ENCODE assay signal across 8 cellular contexts in genomic region chr6:37624606-37625574, GRCh38.
DNase-seq lines count a peak whose midpoint lies in the region; ATAC-seq, FAIRE-seq and TF ChIP-seq lines count a peak whose summit lies in the region.

No MANE protein-coding gene starts in this region.

- H3K4me1 ChIP-seq in Peyer's patch (peaks cover 0 to 11% (median 6%) of the 10 kb centered on the region in 4 donors), endothelial cell of umbilical vein (ENCODE audit: control insufficient read depth, extremely low read depth, insufficient read depth, low read length) (peaks cover 11% of the 10 kb centered on the region), pancreas (peaks cover 0 to 3% (median 0%) of the 10 kb centered on the region in 3 donors)

- no peak for TF ChIP-seq CTCF in Peyer's patch (IDR thresholded peaks at IDR 0.05)
- TF ChIP-seq CTCF in endothelial cell of umbilical vein (IDR thresholded peaks at IDR 0.05; ENCODE audit: extremely low read depth in 1 of 2, insufficient read depth in 1 of 2, low read depth in 1 of 2, low read length in 2 of 2), result no peak
- no peak for TF ChIP-seq CTCF in pancreas (IDR thresholded peaks at IDR 0.05)

- H3K9ac ChIP-seq in endothelial cell of umbilical vein (replicated peaks; ENCODE audit: extremely low read depth, insufficient read depth, low read length), result no peak overlapping the region

- peak; percentile 31 for DNase-seq in activated CD4-positive, alpha-beta T cell treated with anti-CD3 and anti-CD28 coated beads for 48 hours
- DNase-seq in activated CD4-positive, alpha-beta T cell treated with anti-CD3 and anti-CD28 coated beads for 1 hour, result no peak
- peak; percentile 25 to 86 (median 76) for DNase-seq in Peyer's patch
- peak; percentile 27 for DNase-seq in endothelial cell of umbilical vein (ENCODE audit: low read depth, low spot score)
- peak; percentile 53 to 88 (median 68) for DNase-seq in pancreas
- no peak for DNase-seq in 8988T
- no peak for DNase-seq in KG1 (lab: John Stamatoyannopoulos, UW)

- no peak for FAIRE-seq in endothelial cell of umbilical vein (lab: Jason Lieb, UNC)
- FAIRE-seq in pancreas (lab: Jason Lieb, UNC), result no peak

- no peaks in the 10 kb centered on the region for H3K9me1 ChIP-seq in endothelial cell of umbilical vein (replicated peaks; ENCODE audit: control insufficient read depth, extremely low read depth, insufficient read depth, low read length)

- ATAC-seq in pancreas (peak; percentile 71 to 94 (median 92)), HG03378 (IDR thresholded peaks at IDR 0.05; ENCODE audit: unreplicated experiment) (no peak)

- H3K4me2 ChIP-seq in endothelial cell of umbilical vein (ENCODE audit: insufficient read depth, low read length), result peak overlapping the region; percentile 28

- POLR2A ChIA-PET in endothelial cell of umbilical vein (lab: Charles Lee), result no interaction called here

- CTCF ChIA-PET in endothelial cell of umbilical vein (lab: Charles Lee), result interaction anchor here (1.0 to 2.1 kb wide), 2 partner anchors 17 to 67 kb away, joined by 3 to 7 read pairs; no protein-coding TSS in a partner anchor

- WGBS in pancreas, 2 donors, result 12 to 13% methylated on average over 36 of the region's 36 CpGs

- intact Hi-C loops in endothelial cell of umbilical vein (cut with micrococcal nuclease), result no loop called here
- intact Hi-C loops in pancreas (cut with DNase I), result no loop called here

- TF ChIP-seq POLR2A in Peyer's patch (IDR thresholded peaks at IDR 0.05) (no peak), endothelial cell of umbilical vein (IDR thresholded peaks at IDR 0.05; ENCODE audit: low read depth, low read length) (no peak)

- H3K9me3 ChIP-seq in Peyer's patch (no peaks in the 10 kb centered on the region), endothelial cell of umbilical vein (replicated peaks; ENCODE audit: control insufficient read depth, insufficient read depth, low read length) (no peaks in the 10 kb centered on the region), pancreas (no peaks in the 10 kb centered on the region)

- H4K20me1 ChIP-seq in endothelial cell of umbilical vein (replicated peaks; ENCODE audit: control insufficient read depth, extremely low read depth, insufficient read depth, low read length), result no peaks in the 10 kb centered on the region

- H3K36me3 ChIP-seq in Peyer's patch (no peaks in the 10 kb centered on the region), endothelial cell of umbilical vein (ENCODE audit: control insufficient read depth in 2 of 2, extremely low read depth in 1 of 2, insufficient read depth in 2 of 2, low read length in 2 of 2) (no peaks in the 10 kb centered on the region), pancreas (no peaks in the 10 kb centered on the region)

- H2AFZ ChIP-seq in endothelial cell of umbilical vein (ENCODE audit: low read depth, low read length), result peak overlapping the region; percentile 21

- no peaks in the 10 kb centered on the region for H3K79me2 ChIP-seq in endothelial cell of umbilical vein (ENCODE audit: control insufficient read depth, insufficient read depth, low read length)

- H3K4me3 ChIP-seq in Peyer's patch (peak overlapping the region in 2 of 4 donors; percentile 3 to 17), endothelial cell of umbilical vein (replicated peaks in 1 of 3; ENCODE audit: insufficient read depth in 1 of 3, low read depth in 1 of 3, low read length in 3 of 3) (no peak overlapping the region), pancreas (peak overlapping the region in 1 of 4 donors; percentile 27)

- dilution Hi-C loops in endothelial cell of umbilical vein (cut with MboI; ENCODE audit: extremely low pct_ligation_motif_present, low sequenced_read_pairs), result no loop called here

- H3K27me3 ChIP-seq in Peyer's patch, result no peaks in the 10 kb centered on the region
- H3K27me3 ChIP-seq in endothelial cell of umbilical vein (ENCODE audit: control insufficient read depth in 2 of 2, insufficient read depth in 2 of 2, low read length in 2 of 2), result peaks cover 8 to 37% of the 10 kb centered on the region in 2 experiments
- no peaks in the 10 kb centered on the region for H3K27me3 ChIP-seq in pancreas

- BruUV-seq in endothelial cell of umbilical vein (replicated peaks; lab: Mats Ljungman, UMichigan), result no TSS peak

- H3K27ac ChIP-seq in Peyer's patch (no peak overlapping the region), endothelial cell of umbilical vein (ENCODE audit: insufficient read depth, low read depth, low read length) (no peak overlapping the region), pancreas (no peak overlapping the region)

TF ChIP-seq in endothelial cell of umbilical vein, 7 proteins besides CTCF, POLR2A, EP300 and RAD21:
- TF ChIP-seq FOS (IDR thresholded peaks at IDR 0.05; ENCODE audit: borderline replicate concordance, insufficient read depth, low read length) (no peak), MAX (IDR thresholded peaks at IDR 0.05; ENCODE audit: insufficient read depth, insufficient read length) (no peak), POLR2AphosphoS5 (IDR thresholded peaks at IDR 0.05; ENCODE audit: insufficient read depth, low read depth, low read length) (no peak), MYC (IDR thresholded peaks at IDR 0.05; ENCODE audit: low read depth, low read length) (no peak), JUN (IDR thresholded peaks at IDR 0.05; ENCODE audit: borderline replicate concordance, insufficient read depth, insufficient read length, low read depth) (no peak), EZH2 (IDR thresholded peaks at IDR 0.05; ENCODE audit: borderline replicate concordance, low read depth, low read length, severe bottlenecking) (no peak), GATA2 (IDR thresholded peaks at IDR 0.05; ENCODE audit: insufficient read depth, insufficient read length, low read depth, low read length) (no peak)

Comparison
In these comparisons a context has a peak if more than half of its experiments do, and no peak if none do; other contexts are left out.
1. DNase-seq: peak in activated CD4-positive, alpha-beta T cell treated with anti-CD3 and anti-CD28 coated beads for 48 hours (single experiment), Peyer's patch (3 of 3), endothelial cell of umbilical vein (single experiment) and pancreas (6 of 6); none in activated CD4-positive, alpha-beta T cell treated with anti-CD3 and anti-CD28 coated beads for 1 hour (single experiment), 8988T (single experiment) and KG1 (single experiment).